ENCODE assay signal across 17 cellular contexts in genomic region chr14:94213021-94213420, GRCh38. TPM values are rescaled to one million over a fixed set of nuclear protein-coding genes. Genes with fewer than 3 reads are reported as not detected.
DNase-seq lines count a peak whose midpoint lies in the region; ATAC-seq and TF ChIP-seq lines count a peak whose summit lies in the region.
"Had no signal": no experiment of that assay in that cellular context is flagged by ENCODE, and none has a peak within 500 bp of the region (broad histone marks: within the 10 kb centered on the region; RNA-seq: fewer than 3 reads in every experiment).

No MANE protein-coding gene starts in this region.

- POLR2A ChIA-PET in MCF 10A (lab: Yijun Ruan, JAX), result no interaction called here
- POLR2A ChIA-PET in RWPE1 (lab: Yijun Ruan, JAX; ENCODE audit: low non-redundant PET), result no interaction called here

- TF ChIP-seq POLR2A in breast epithelium (IDR thresholded peaks at IDR 0.05), result no peak

- H3K27me3 ChIP-seq in breast epithelium, result no peaks in the 10 kb centered on the region
- H3K27me3 ChIP-seq: thyroid gland had no signal

- no peaks in the 10 kb centered on the region for H3K27me3 Mint-ChIP-seq in MCF 10A (ENCODE audit: insufficient read depth, unreplicated experiment)

- no peak overlapping the region for H3K4me3 Mint-ChIP-seq in MCF 10A (ENCODE audit: unreplicated experiment)
- H3K4me3 Mint-ChIP-seq: activated naive CD8-positive, alpha-beta T cell treated with anti-CD3 and anti-CD28 coated beads, Interleukin-2, amount 10 ng/mL, durations not matched to agents 7 days and 5 days; dendritic cell treated with granulocyte-macrophage colony-stimulating factor and Interleukin-4, amounts not matched to agents 40 ng/mL and 50 ng/mL, for 4 days; immature natural killer cell had no signal

- ATAC-seq in GM21786 (IDR thresholded peaks at IDR 0.05; ENCODE audit: unreplicated experiment) (no peak), HG03469 (IDR thresholded peaks at IDR 0.05; ENCODE audit: unreplicated experiment) (no peak), GM21528 (IDR thresholded peaks at IDR 0.05; ENCODE audit: low FRiP score, unreplicated experiment) (no peak)
- ATAC-seq: A549, gastroesophageal sphincter, SK-N-SH treated with all-trans-retinoic acid at 6 μM for 48 hours had no signal

- peaks cover 7% of the 10 kb centered on the region for H3K9me3 Mint-ChIP-seq in MCF 10A (ENCODE audit: unreplicated experiment)
- H3K9me3 Mint-ChIP-seq: activated naive CD8-positive, alpha-beta T cell treated with anti-CD3 and anti-CD28 coated beads, Interleukin-2, amount 10 ng/mL, durations not matched to agents 7 days and 5 days had no signal

- H3K9me3 ChIP-seq in breast epithelium, result peaks cover 0 to 3% of the 10 kb centered on the region in 2 donors
- H3K9me3 ChIP-seq: A549, thyroid gland had no signal

- peak; percentile 22 for DNase-seq in MCF 10A (ENCODE audit: unreplicated experiment)
- no peak for DNase-seq in breast epithelium (ENCODE audit: low spot score in 2 of 2)
- DNase-seq in RWPE1 (ENCODE audit: low spot score), result peak; percentile 57
- peak; percentile 71 for DNase-seq in fibroblast of mammary gland (ENCODE audit: low read depth)
- no peak for DNase-seq in dedifferentiated amniotic fluid mesenchymal stem cell (ENCODE audit: extremely low spot score)
- DNase-seq: activated naive CD8-positive, alpha-beta T cell treated with anti-CD3 and anti-CD28 coated beads, Interleukin-2, amount 10 ng/mL, durations not matched to agents 7 days and 5 days; immature natural killer cell; KG1; thyroid gland had no signal

- H3K27ac Mint-ChIP-seq in MCF 10A (ENCODE audit: low read depth, unreplicated experiment), result no peak overlapping the region
- H3K27ac Mint-ChIP-seq: activated naive CD8-positive, alpha-beta T cell treated with anti-CD3 and anti-CD28 coated beads, Interleukin-2, amount 10 ng/mL, durations not matched to agents 7 days and 5 days; dendritic cell treated with granulocyte-macrophage colony-stimulating factor and Interleukin-4, amounts not matched to agents 40 ng/mL and 50 ng/mL, for 4 days; immature natural killer cell had no signal

- H3K4me3 ChIP-seq in breast epithelium (no peak overlapping the region), fibroblast of mammary gland (ENCODE audit: control insufficient read depth, low read depth, low read length) (no peak overlapping the region)
- H3K4me3 ChIP-seq: A549, gastroesophageal sphincter, thyroid gland had no signal

- intact Hi-C loops in MCF 10A (cut with micrococcal nuclease), result no loop called here
- intact Hi-C loops in breast epithelium (cut with DNase I; ENCODE audit: low total_unique reads), result no loop called here

- CTCF ChIA-PET in MCF 10A (lab: Yijun Ruan, JAX), result interaction anchor here (0.6 kb wide), 1 partner anchor 333 kb away, joined by 4 read pairs; no protein-coding TSS in a partner anchor
- CTCF ChIA-PET in RWPE1 (lab: Yijun Ruan, JAX), result no interaction called here

- H3K4me1 Mint-ChIP-seq in MCF 10A (ENCODE audit: insufficient read depth, unreplicated experiment), result peaks cover 3% of the 10 kb centered on the region
- H3K4me1 Mint-ChIP-seq: activated naive CD8-positive, alpha-beta T cell treated with anti-CD3 and anti-CD28 coated beads, Interleukin-2, amount 10 ng/mL, durations not matched to agents 7 days and 5 days; immature natural killer cell had no signal

- H3K36me3 ChIP-seq in breast epithelium, result no peaks in the 10 kb centered on the region
- H3K36me3 ChIP-seq: gastroesophageal sphincter, thyroid gland had no signal

- H3K36me3 Mint-ChIP-seq in MCF 10A (ENCODE audit: insufficient read depth, unreplicated experiment), result peaks cover 3% of the 10 kb centered on the region
- H3K36me3 Mint-ChIP-seq: activated naive CD8-positive, alpha-beta T cell treated with anti-CD3 and anti-CD28 coated beads, Interleukin-2, amount 10 ng/mL, durations not matched to agents 7 days and 5 days; immature natural killer cell had no signal

- no peak overlapping the region for H3K27ac ChIP-seq in breast epithelium
- no peak overlapping the region for H3K27ac ChIP-seq in RWPE1
- H3K27ac ChIP-seq: A549, gastroesophageal sphincter, parathyroid adenoma, thyroid gland had no signal

- no TSS peak for BruUV-seq in MCF 10A (replicated peaks; lab: Mats Ljungman, UMichigan)

- H3K4me1 ChIP-seq in breast epithelium, result no peaks in the 10 kb centered on the region
- H3K4me1 ChIP-seq: A549, gastroesophageal sphincter, parathyroid adenoma, thyroid gland had no signal

- TF ChIP-seq CTCF in MCF 10A (IDR thresholded peaks at IDR 0.05; ENCODE audit: unreplicated experiment), result no peak
- no peak for TF ChIP-seq CTCF in breast epithelium (IDR thresholded peaks at IDR 0.05)
- no peak for TF ChIP-seq CTCF in RWPE1 (conservative IDR thresholded peaks at IDR 0.05; ENCODE audit: low read depth)
- TF ChIP-seq CTCF in fibroblast of mammary gland (conservative IDR thresholded peaks at IDR 0.05; ENCODE audit: control insufficient read depth, insufficient read depth, low read depth, low read length), result no peak

RNA-seq across cellular contexts. Expression of gene PPP4R4, which starts 38.9 kb away (rescaled TPM):
- total RNA-seq in MCF 10A (2022), result 0.66 and 0.91 TPM in 2 replicates
- total RNA-seq in breast epithelium, result 1 to 10 TPM in 2 of 3 donors, under 1 TPM in 1; 0.48 to 7.9 (median 7.2) TPM

Comparison
In these comparisons a context has a peak if more than half of its experiments do, and no peak if none do; other contexts are left out.
1. DNase-seq: peak in MCF 10A (single experiment), RWPE1 (single experiment) and fibroblast of mammary gland (single experiment); none in breast epithelium (0 of 2) and dedifferentiated amniotic fluid mesenchymal stem cell (single experiment).